19 cellular contexts compared by ENCODE assay signal in genomic region chr11:43582837-43583462, GRCh38.
DNase-seq lines count a peak whose midpoint lies in the region; ATAC-seq and TF ChIP-seq lines count a peak whose summit lies in the region.
"Had no signal": no experiment of that assay in that cellular context is flagged by ENCODE, and none has a peak within 500 bp of the region (broad histone marks: within the 10 kb centered on the region; RNA-seq: fewer than 3 reads in every experiment).

No MANE protein-coding gene starts in this region.

- H3K36me3 ChIP-seq in iPS-20b (ENCODE audit: insufficient read depth, low read depth, low read length): no peaks in the 10 kb centered on the region
- H3K36me3 ChIP-seq: BLaER1 treated with 17β-estradiol and CSF1 and Interleukin-3, amounts not matched to agents 10 nM and 100 nM; left ventricle myocardium inferior; vagina had no signal

- H3K27me3 Mint-ChIP-seq in WTC11 (ENCODE audit: low read depth) (peaks cover 97% of the 10 kb centered on the region), osteocyte (ENCODE audit: unreplicated experiment) (peaks cover 90% of the 10 kb centered on the region)

- H3K27ac ChIP-seq in iPS-20b (ENCODE audit: low read length): no peak overlapping the region
- H3K27ac ChIP-seq: BLaER1 treated with 17β-estradiol and CSF1 and Interleukin-3, amounts not matched to agents 10 nM and 100 nM; left ventricle myocardium inferior; vagina had no signal

- H3K9me3 ChIP-seq in iPS-20b (ENCODE audit: insufficient read depth, low read depth, low read length): peaks cover under 1% of the 10 kb centered on the region; the same call in 1 of the 2 replicates
- H3K9me3 ChIP-seq: left ventricle myocardium inferior, vagina had no signal

- H3K9me3 Mint-ChIP-seq in WTC11 (no peaks in the 10 kb centered on the region), osteocyte (ENCODE audit: unreplicated experiment) (no peaks in the 10 kb centered on the region)
- H3K9me3 Mint-ChIP-seq: activated naive CD4-positive, alpha-beta T cell treated with anti-CD3 and anti-CD28 coated beads, Interleukin-2, amount 50 U/mL, for 24 hours; activated T-cell treated with anti-CD3 and anti-CD28 coated beads, Interleukin-2, amount 50 U/mL, for 4 hours; effector memory CD8-positive, alpha-beta T cell had no signal

- no peak overlapping the region for H3K9ac ChIP-seq in iPS-20b (ENCODE audit: low read depth, low read length)
- H3K9ac ChIP-seq: BLaER1 treated with 17β-estradiol and CSF1 and Interleukin-3, amounts not matched to agents 10 nM and 100 nM had no signal

- H3K36me3 Mint-ChIP-seq in WTC11 (no peaks in the 10 kb centered on the region), osteocyte (ENCODE audit: unreplicated experiment) (no peaks in the 10 kb centered on the region)
- H3K36me3 Mint-ChIP-seq: activated naive CD4-positive, alpha-beta T cell treated with anti-CD3 and anti-CD28 coated beads, Interleukin-2, amount 50 U/mL, for 24 hours had no signal

- peak; percentile 7 for DNase-seq in NCI-H748 (lab: John Stamatoyannopoulos, UW; ENCODE audit: unreplicated experiment)
- DNase-seq in NCI-H748 treated with DMSO at 0.1 percent for 48 hours (lab: John Stamatoyannopoulos, UW): no peak
- DNase-seq in WTC11 (ENCODE audit: low spot score): peak; percentile 42
- DNase-seq in osteocyte (ENCODE audit: extremely low spot score, unreplicated experiment): peak; percentile 75
- no peak for DNase-seq in NK-92 (lab: John Stamatoyannopoulos, UW; ENCODE audit: unreplicated experiment)
- DNase-seq in HUDEP-2 (lab: John Stamatoyannopoulos, UW; ENCODE audit: unreplicated experiment in 76 of 76): no peak
- DNase-seq: activated T-cell treated with anti-CD3 and anti-CD28 coated beads, Interleukin-2, amount 50 U/mL, for 4 hours; effector memory CD8-positive, alpha-beta T cell; Karpas-422; left ventricle myocardium inferior; NCI-H2081; NCI-H510A; occipital lobe had no signal

- ATAC-seq in WTC11: peak; percentile 5
- no peak for ATAC-seq in GM18858 (IDR thresholded peaks at IDR 0.05; ENCODE audit: unreplicated experiment)
- ATAC-seq: activated T-cell treated with anti-CD3 and anti-CD28 coated beads, Interleukin-2, amount 50 U/mL, for 4 hours; effector memory CD8-positive, alpha-beta T cell; sciatic nerve had no signal

- CTCF ChIA-PET in WTC11 (lab: Charles Lee): interaction anchor here (0.7 to 2.7 kb wide), 9 partner anchors 10 to 372 kb away, joined by 3 to 8 read pairs (median 6); no protein-coding TSS in a partner anchor

- peak overlapping the region; percentile 86 for H3K4me3 Mint-ChIP-seq in WTC11
- no peak overlapping the region for H3K4me3 Mint-ChIP-seq in osteocyte (ENCODE audit: unreplicated experiment)
- H3K4me3 Mint-ChIP-seq: activated naive CD4-positive, alpha-beta T cell treated with anti-CD3 and anti-CD28 coated beads, Interleukin-2, amount 50 U/mL, for 24 hours; activated T-cell treated with anti-CD3 and anti-CD28 coated beads, Interleukin-2, amount 50 U/mL, for 4 hours had no signal

- peak overlapping the region; percentile 53; the same call in 1 of the 2 replicates for H3K4me3 ChIP-seq in iPS-20b (ENCODE audit: low read length)
- H3K4me3 ChIP-seq: BLaER1 treated with 17β-estradiol and CSF1 and Interleukin-3, amounts not matched to agents 10 nM and 100 nM; vagina had no signal

- no peak for TF ChIP-seq CTCF in WTC11 (IDR thresholded peaks at IDR 0.05)
- TF ChIP-seq CTCF in osteocyte (IDR thresholded peaks at IDR 0.05): no peak

- peaks cover 25% of the 10 kb centered on the region for H3K4me1 Mint-ChIP-seq in WTC11
- peaks cover 24% of the 10 kb centered on the region for H3K4me1 Mint-ChIP-seq in osteocyte (ENCODE audit: unreplicated experiment)

- peaks cover 4% of the 10 kb centered on the region; the same call in 1 of the 2 replicates for H3K4me1 ChIP-seq in iPS-20b (ENCODE audit: insufficient read depth, low read length)

- POLR2A ChIA-PET in WTC11 (lab: Charles Lee): no interaction called here

- peaks cover 93% of the 10 kb centered on the region for H3K27me3 ChIP-seq in iPS-20b (ENCODE audit: insufficient read depth, low read length)

- no peak overlapping the region for H3K27ac Mint-ChIP-seq in WTC11
- no peak overlapping the region for H3K27ac Mint-ChIP-seq in osteocyte (ENCODE audit: unreplicated experiment)
- H3K27ac Mint-ChIP-seq: activated naive CD4-positive, alpha-beta T cell treated with anti-CD3 and anti-CD28 coated beads, Interleukin-2, amount 50 U/mL, for 24 hours; effector memory CD8-positive, alpha-beta T cell had no signal

TF ChIP-seq in WTC11, 78 proteins besides CTCF, POLR2A, EP300 and RAD21:
- no peak for TF ChIP-seq TEAD1 (CRISPR knock-in tag; IDR thresholded peaks at IDR 0.05)
- TF ChIP-seq RELA (CRISPR knock-in tag; IDR thresholded peaks at IDR 0.05; ENCODE audit: borderline replicate concordance): no peak
- TF ChIP-seq ZNF219 (CRISPR knock-in tag; IDR thresholded peaks at IDR 0.05; ENCODE audit: borderline replicate concordance): no peak
- no peak for TF ChIP-seq ZNF416 (CRISPR knock-in tag; IDR thresholded peaks at IDR 0.05)
- no peak for TF ChIP-seq HMGXB4 (CRISPR knock-in tag; IDR thresholded peaks at IDR 0.05)
- TF ChIP-seq ZBTB43 (CRISPR knock-in tag; IDR thresholded peaks at IDR 0.05): no peak

Comparison
In these comparisons a context has a peak if more than half of its experiments do, and no peak if none do; other contexts are left out.
1. DNase-seq: peak in NCI-H748 (single experiment), WTC11 (single experiment) and osteocyte (single experiment); none in NCI-H748 treated with DMSO at 0.1 percent for 48 hours (single experiment), NK-92 (single experiment) and HUDEP-2 (0 of 76).